In the genomic region with DNA sequence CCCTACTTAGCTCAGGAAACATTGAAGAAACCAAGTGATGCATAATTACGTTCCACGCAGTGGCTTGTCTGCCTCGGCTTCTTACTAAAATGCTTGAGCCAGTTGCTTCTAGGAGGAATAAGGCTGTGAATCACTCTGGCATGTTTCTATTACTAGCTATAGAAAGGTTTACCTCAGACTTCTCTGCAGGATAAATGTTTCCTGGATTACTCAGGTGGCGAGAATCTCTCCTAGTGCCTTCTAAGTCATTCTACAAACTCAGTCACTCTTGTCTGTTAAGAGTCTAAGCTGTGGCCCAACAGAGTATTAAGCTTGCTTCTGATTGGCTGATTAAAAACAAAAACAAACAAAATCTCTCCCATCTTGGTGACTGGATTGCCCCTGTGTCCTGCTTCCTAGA, we compare ENCODE assay signal across 14 cellular contexts.
DNase-seq lines count a peak whose midpoint lies in the region; ATAC-seq, FAIRE-seq and TF ChIP-seq lines count a peak whose summit lies in the region.
"Had no signal": no experiment of that assay in that cellular context is flagged by ENCODE, and none has a peak within 500 bp of the region (broad histone marks: within the 10 kb centered on the region; RNA-seq: fewer than 3 reads in every experiment).

No MANE protein-coding gene starts in this region.

- no peak overlapping the region for H3K18ac ChIP-seq in mesendoderm (ENCODE audit: low read length)

- no peak overlapping the region for H3K4me2 ChIP-seq in Karpas-422 (ENCODE audit: low read depth, low read length, poor library complexity, severe bottlenecking)
- no peak overlapping the region for H3K4me2 ChIP-seq in mesendoderm (ENCODE audit: low read length)
- H3K4me2 ChIP-seq: BLaER1 had no signal

- H3K36me3 ChIP-seq in Karpas-422 (ENCODE audit: insufficient read depth, low read length) (no peaks in the 10 kb centered on the region), bronchial epithelial cell (ENCODE audit: control insufficient read depth, insufficient read depth, low read length) (no peaks in the 10 kb centered on the region), mesendoderm (ENCODE audit: control insufficient read depth, insufficient read depth, low read length) (no peaks in the 10 kb centered on the region)
- H3K36me3 ChIP-seq: BLaER1 had no signal

- no peaks in the 10 kb centered on the region for H4K20me1 ChIP-seq in Karpas-422 (ENCODE audit: insufficient read depth, low read depth, low read length)
- H4K20me1 ChIP-seq: BLaER1 had no signal

- H4K8ac ChIP-seq in mesendoderm (ENCODE audit: low read depth, low read length), result no peak overlapping the region

- no peak overlapping the region for H2BK120ac ChIP-seq in mesendoderm (ENCODE audit: low read depth, low read length)

- no peak for ATAC-seq in HG02623 (IDR thresholded peaks at IDR 0.05; ENCODE audit: unreplicated experiment)
- no peak for ATAC-seq in GM18502 (IDR thresholded peaks at IDR 0.05; ENCODE audit: poor library complexity, unreplicated experiment)
- ATAC-seq in activated CD4-positive, CD25-positive, alpha-beta regulatory T cell treated with anti-CD3 and anti-CD28 coated beads, Interleukin-2, amount 50 U/mL, for 24 hours, result no peak
- ATAC-seq in HG03439 (IDR thresholded peaks at IDR 0.05; ENCODE audit: unreplicated experiment), result no peak
- ATAC-seq: GM12878 had no signal

- H3K27me3 ChIP-seq in Karpas-422 (ENCODE audit: low read length) (no peaks in the 10 kb centered on the region), bronchial epithelial cell (ENCODE audit: control insufficient read depth, insufficient read depth, low read length) (no peaks in the 10 kb centered on the region), mesendoderm (ENCODE audit: insufficient read depth, low read length, poor library complexity) (no peaks in the 10 kb centered on the region)
- H3K27me3 ChIP-seq: BLaER1 had no signal

- H3K9ac ChIP-seq in Karpas-422 (ENCODE audit: low read length), result no peak overlapping the region
- H3K9ac ChIP-seq in mesendoderm (ENCODE audit: low read length), result no peak overlapping the region
- H3K9ac ChIP-seq: BLaER1 had no signal

- H2AK5ac ChIP-seq in mesendoderm (ENCODE audit: low read length), result no peak overlapping the region

- no CpG with 5 or more reads among the region's 4 CpGs for WGBS in mesendoderm (ENCODE audit: extremely low coverage, insufficient coverage, low lambda C conversion rate)

- no peak for TF ChIP-seq CTCF in bronchial epithelial cell (IDR thresholded peaks at IDR 0.05; ENCODE audit: insufficient read depth, low read length, severe bottlenecking)

- H3K27ac ChIP-seq in Karpas-422 (ENCODE audit: low read length), result peak overlapping the region; percentile 10; the same call in 1 of the 2 replicates
- no peak overlapping the region for H3K27ac ChIP-seq in mesendoderm (ENCODE audit: low read depth, low read length)
- H3K27ac ChIP-seq: BLaER1 had no signal

- H4K5ac ChIP-seq in mesendoderm (ENCODE audit: low read length), result no peak overlapping the region

- peaks cover 22% of the 10 kb centered on the region for H3K4me1 ChIP-seq in Karpas-422 (ENCODE audit: low read length)
- no peaks in the 10 kb centered on the region for H3K4me1 ChIP-seq in mesendoderm (ENCODE audit: control insufficient read depth, low read depth, low read length)
- H3K4me1 ChIP-seq: BLaER1 had no signal

- 0 out of 2 replicates have a peak overlapping the region, but pooled peaks have one; percentile 8 for H2AFZ ChIP-seq in Karpas-422 (ENCODE audit: low read length)

- H2BK15ac ChIP-seq in mesendoderm (replicated peaks; ENCODE audit: low read depth), result no peak overlapping the region

- FAIRE-seq in bronchial epithelial cell (lab: Jason Lieb, UNC), result peak; percentile 32
- FAIRE-seq: GM12878 had no signal

- no peaks in the 10 kb centered on the region for H3K79me1 ChIP-seq in mesendoderm (ENCODE audit: low read length)

- peak; percentile 49 for DNase-seq in AG08395 (ENCODE audit: low spot score)
- DNase-seq in Karpas-422, result no peak
- DNase-seq in bronchial epithelial cell (ENCODE audit: low read depth), result peak; percentile 92
- peak; percentile 70 for DNase-seq in mesendoderm
- DNase-seq: activated CD4-positive, CD25-positive, alpha-beta regulatory T cell; activated CD8-positive, alpha-beta memory T cell treated with anti-CD3 and anti-CD28 coated beads, Interleukin-2, amount 50 U/mL, for 4 hours; posterior cingulate gyrus; stimulated activated CD4-positive, alpha-beta T cell treated with anti-CD3 and anti-CD28 coated beads, Interleukin-2, amount 100 ng/mL, for 24 hours had no signal

- no peaks in the 10 kb centered on the region for H3K9me2 ChIP-seq in Karpas-422 (replicated peaks; ENCODE audit: insufficient read depth, low read length)

- no peak overlapping the region for H3K4ac ChIP-seq in mesendoderm (ENCODE audit: low read depth, low read length)

- no peak overlapping the region for H3K23ac ChIP-seq in mesendoderm (ENCODE audit: low read length)

- H2BK5ac ChIP-seq in mesendoderm (ENCODE audit: low read length), result no peak overlapping the region

- H3K56ac ChIP-seq in mesendoderm (ENCODE audit: low read length), result no peak overlapping the region

- H3K9me3 ChIP-seq in Karpas-422 (ENCODE audit: low read length), result no peaks in the 10 kb centered on the region
- H3K9me3 ChIP-seq: BLaER1 had no signal

- H3K79me2 ChIP-seq in Karpas-422 (ENCODE audit: low read length), result no peaks in the 10 kb centered on the region
- H3K79me2 ChIP-seq in mesendoderm (ENCODE audit: control insufficient read depth, insufficient read depth, low read length), result no peaks in the 10 kb centered on the region

- H3K4me3 ChIP-seq in Karpas-422 (ENCODE audit: low read length), result no peak overlapping the region
- H3K4me3 ChIP-seq in bronchial epithelial cell (ENCODE audit: low read depth, low read length), result no peak overlapping the region
- no peak overlapping the region for H3K4me3 ChIP-seq in mesendoderm (ENCODE audit: low read length)
- H3K4me3 ChIP-seq: BLaER1, GM12878 had no signal
